In genomic region chr16:79644977-79645667, GRCh38 we compare ENCODE assay signal across 16 cellular contexts.
"Had no signal": no experiment of that assay in that cellular context is flagged by ENCODE, and none has a peak within 500 bp of the region (broad histone marks: within the 10 kb centered on the region; RNA-seq: fewer than 3 reads in every experiment).

No MANE protein-coding gene starts in this region.

- H3K27me3 ChIP-seq: neural progenitor cell, ovary, stomach had no signal

- H3K36me3 ChIP-seq: neural progenitor cell, ovary, stomach, thoracic aorta had no signal

- H3K4me3 Mint-ChIP-seq: brain; dendritic cell treated with granulocyte-macrophage colony-stimulating factor and Interleukin-4, amounts not matched to agents 40 ng/mL and 50 ng/mL, for 4 days; effector memory CD8-positive, alpha-beta T cell; mesothelial cell of epicardium; neural progenitor cell; T-helper 17 cell had no signal

- ATAC-seq: activated naive CD4-positive, alpha-beta T cell treated with anti-CD3 and anti-CD28 coated beads, Interleukin-2, amount 50 U/mL, for 72 hours; effector memory CD8-positive, alpha-beta T cell; esophagus mucosa; T-helper 17 cell had no signal

- H3K4me3 ChIP-seq: neural progenitor cell, ovary, skin epidermis, stomach, thoracic aorta had no signal

- H3K36me3 Mint-ChIP-seq: activated naive CD4-positive, alpha-beta T cell treated with anti-CD3 and anti-CD28 coated beads, Interleukin-2, amount 50 U/mL, for 72 hours; brain; mesothelial cell of epicardium; neural progenitor cell had no signal

- H3K9me3 ChIP-seq: ovary, stomach, thoracic aorta had no signal

- H3K27me3 Mint-ChIP-seq: effector memory CD8-positive, alpha-beta T cell; T-helper 17 cell had no signal

- H3K4me2 ChIP-seq: neural progenitor cell had no signal

- H3K9me3 Mint-ChIP-seq: dendritic cell treated with granulocyte-macrophage colony-stimulating factor and Interleukin-4, amounts not matched to agents 40 ng/mL and 50 ng/mL, for 4 days; effector memory CD8-positive, alpha-beta T cell had no signal

- H3K27ac Mint-ChIP-seq: activated naive CD4-positive, alpha-beta T cell treated with anti-CD3 and anti-CD28 coated beads, Interleukin-2, amount 50 U/mL, for 72 hours; brain; dendritic cell treated with granulocyte-macrophage colony-stimulating factor and Interleukin-4, amounts not matched to agents 40 ng/mL and 50 ng/mL, for 4 days; effector memory CD8-positive, alpha-beta T cell; mesothelial cell of epicardium; neural progenitor cell; T-helper 17 cell had no signal

- H3K9ac ChIP-seq: neural progenitor cell had no signal

- DNase-seq: activated CD4-positive, alpha-beta T cell treated with anti-CD3 and anti-CD28 coated beads, Interleukin-2, amount 50 U/mL, for 1 hour; amniotic stem cell; cerebellar nuclear complex; effector memory CD8-positive, alpha-beta T cell; ovary; retina; stomach; T-helper 17 cell had no signal

- H3K27ac ChIP-seq: neural progenitor cell, ovary, stomach, thoracic aorta had no signal

- H2AFZ ChIP-seq: neural progenitor cell had no signal
